In the genomic region with DNA sequence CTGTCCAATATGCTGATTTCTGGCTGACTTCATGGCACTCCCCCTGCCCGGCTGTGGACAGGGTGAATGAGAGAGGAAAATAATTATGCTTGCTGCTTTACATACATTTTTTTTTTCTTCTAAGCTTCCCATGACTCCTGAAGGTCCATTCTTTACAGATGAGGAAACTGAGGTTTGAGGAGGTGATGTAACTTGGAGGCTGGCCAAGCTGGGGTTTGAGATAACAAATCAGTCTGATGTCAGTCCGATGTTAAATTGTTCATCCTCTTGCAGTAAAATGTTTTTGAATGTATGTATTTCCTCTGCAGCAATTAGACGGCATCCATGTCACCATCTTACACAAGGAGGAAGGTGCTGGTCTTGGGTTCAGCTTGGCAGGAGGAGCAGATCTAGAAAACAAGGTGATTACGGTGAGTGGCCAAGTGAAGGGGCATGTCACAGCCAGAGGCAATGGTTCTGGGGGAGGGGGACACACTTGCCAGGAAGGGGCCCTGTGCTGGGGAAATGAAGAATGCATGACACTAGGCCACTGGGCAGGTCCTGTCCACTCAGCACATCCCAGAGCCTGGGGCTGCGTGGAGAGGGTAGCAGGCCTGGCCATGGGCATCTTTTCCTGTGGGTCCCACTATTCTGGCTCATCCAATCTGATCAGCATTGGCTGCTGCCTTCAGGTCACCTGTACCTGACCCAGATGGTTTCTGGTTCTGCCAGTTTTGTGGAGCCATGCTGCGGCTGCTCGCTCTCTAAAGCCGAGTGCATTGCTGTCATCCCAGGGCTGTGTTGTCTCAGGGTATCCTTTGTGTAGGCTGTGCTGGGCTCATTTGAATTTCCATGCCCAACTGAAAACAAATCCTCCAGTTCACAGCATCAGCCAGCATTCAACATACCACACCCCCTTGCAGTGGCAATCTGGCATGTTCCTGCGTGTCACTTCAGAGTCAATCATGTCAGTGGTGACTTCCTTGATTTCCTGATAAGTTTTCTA, we compare ENCODE assay signal across 8 cellular contexts. TPM values are rescaled to one million over a fixed set of nuclear protein-coding genes. Genes with fewer than 3 reads are reported as not detected.
DNase-seq lines count a peak whose midpoint lies in the region; ATAC-seq and TF ChIP-seq lines count a peak whose summit lies in the region.

No MANE protein-coding gene starts in this region.

- H3K27ac ChIP-seq in AG04450 (ENCODE audit: low read depth, low read length): peak overlapping the region; percentile 61
- peak overlapping the region; percentile 39 for H3K27ac ChIP-seq in HUES48 (ENCODE audit: low read depth, low read length)
- H3K27ac ChIP-seq in WERI-Rb-1: no peak overlapping the region

- POLR2A ChIA-PET in AG04450 (lab: Yijun Ruan, JAX): no interaction called here

- H3K36me3 ChIP-seq in HUES48 (ENCODE audit: control insufficient read depth, insufficient read depth, low read length): no peaks in the 10 kb centered on the region
- H3K36me3 ChIP-seq in WERI-Rb-1: no peaks in the 10 kb centered on the region

- H3K27me3 Mint-ChIP-seq in memory B cell (no peaks in the 10 kb centered on the region), progenitor cell of endocrine pancreas (peaks cover 2% of the 10 kb centered on the region)

- H3K9ac ChIP-seq in HUES48 (ENCODE audit: low read depth, low read length): no peak overlapping the region

- TF ChIP-seq CTCF in AG04450 (IDR thresholded peaks at IDR 0.05; ENCODE audit: low read depth, low read length) (no peak), WERI-Rb-1 (IDR thresholded peaks at IDR 0.05; ENCODE audit: low read depth, low read length) (no peak), progenitor cell of endocrine pancreas (IDR thresholded peaks at IDR 0.05; ENCODE audit: unreplicated experiment) (no peak)

- ATAC-seq in memory B cell (ENCODE audit: low read depth): no peak
- ATAC-seq in HG03457 (IDR thresholded peaks at IDR 0.05; ENCODE audit: unreplicated experiment): no peak
- ATAC-seq in GM21367 (IDR thresholded peaks at IDR 0.05; ENCODE audit: unreplicated experiment): no peak

- DNase-seq in AG04450 (ENCODE audit: low read depth, low spot score) (no peak), astrocyte of the hippocampus (ENCODE audit: low read depth, low spot score) (peak; percentile 20), memory B cell (ENCODE audit: low spot score in 2 of 2) (no peak), WERI-Rb-1 (no peak), progenitor cell of endocrine pancreas (ENCODE audit: low spot score, unreplicated experiment) (no peak)

- CTCF ChIA-PET in AG04450 (lab: Charles Lee): interaction anchor here (1.0 to 3.0 kb wide), 2 partner anchors 16 to 37 kb away, joined by 3 to 14 read pairs; no protein-coding TSS in a partner anchor

- H3K4me3 Mint-ChIP-seq in memory B cell (peak overlapping the region; percentile 99), progenitor cell of endocrine pancreas (ENCODE audit: low read depth) (no peak overlapping the region)

- H3K4me1 ChIP-seq in HUES48 (ENCODE audit: control insufficient read depth, insufficient read depth, low read length): peaks cover 17% of the 10 kb centered on the region

- H3K4me3 ChIP-seq in AG04450 (ENCODE audit: low read depth, low read length) (no peak overlapping the region), HUES48 (ENCODE audit: low read depth, low read length) (no peak overlapping the region), WERI-Rb-1 (ENCODE audit: low read depth, low read length) (no peak overlapping the region)

- H3K9me3 Mint-ChIP-seq in memory B cell: no peaks in the 10 kb centered on the region
- H3K9me3 Mint-ChIP-seq in progenitor cell of endocrine pancreas (ENCODE audit: low read depth): no peaks in the 10 kb centered on the region

- H3K27me3 ChIP-seq in AG04450 (ENCODE audit: control insufficient read depth, insufficient read depth, low read length): no peaks in the 10 kb centered on the region
- no peaks in the 10 kb centered on the region for H3K27me3 ChIP-seq in HUES48 (ENCODE audit: control insufficient read depth, insufficient read depth, low read length)
- no peaks in the 10 kb centered on the region for H3K27me3 ChIP-seq in WERI-Rb-1 (ENCODE audit: insufficient read depth, low read depth, severe bottlenecking)

- peak overlapping the region; percentile 95 for H3K27ac Mint-ChIP-seq in memory B cell
- no peak overlapping the region for H3K27ac Mint-ChIP-seq in progenitor cell of endocrine pancreas

- H3K36me3 Mint-ChIP-seq in memory B cell (peaks cover 71% of the 10 kb centered on the region), progenitor cell of endocrine pancreas (ENCODE audit: insufficient read depth) (no peaks in the 10 kb centered on the region)

- H3K4me1 Mint-ChIP-seq in memory B cell: peaks cover 59% of the 10 kb centered on the region
- no peaks in the 10 kb centered on the region for H3K4me1 Mint-ChIP-seq in progenitor cell of endocrine pancreas (ENCODE audit: low read depth)

- H3K9me3 ChIP-seq in AG04450 (ENCODE audit: control insufficient read depth, insufficient read depth, low read length) (no peaks in the 10 kb centered on the region), HUES48 (ENCODE audit: control insufficient read depth, insufficient read depth, low read length) (no peaks in the 10 kb centered on the region), WERI-Rb-1 (ENCODE audit: severe bottlenecking) (no peaks in the 10 kb centered on the region)

RNA-seq across cellular contexts. Expression of a gene that starts 20.4 kb away (rescaled TPM):
- polyA plus RNA-seq in AG04450 (2011; rRNA removed): 19.0 and 20.5 TPM in 2 replicates
- 17.4 and 21.2 TPM in 2 replicates for polyA minus RNA-seq in AG04450 (2011; rRNA and poly(A)+ RNA removed)
- 3.0 and 4.0 TPM in 2 replicates for total RNA-seq in progenitor cell of endocrine pancreas
